ENCODE assay signal across 1 cellular context in genomic region chr20:33388268-33388667, GRCh38.
A peak's percentile ranks its signal among the peaks of the same experiment; 100 is the strongest.
TF ChIP-seq lines count a peak whose summit lies in the region.

No MANE protein-coding gene starts in this region.

TF ChIP-seq in K562, 482 proteins besides CTCF, POLR2A, EP300 and RAD21:
- TF ChIP-seq HOMEZ (CRISPR knock-in tag; IDR thresholded peaks at IDR 0.05) (no peak), PCBP2 (IDR thresholded peaks at IDR 0.05; ENCODE audit: low read depth, low read length, poor library complexity, severe bottlenecking) (peak; percentile 69), HNRNPK (IDR thresholded peaks at IDR 0.05; ENCODE audit: low read depth, low read length, poor library complexity, severe bottlenecking) (peak; percentile 76), NR3C1 (CRISPR knock-in tag; IDR thresholded peaks at IDR 0.05) (no peak), ZNF146 (CRISPR knock-in tag; IDR thresholded peaks at IDR 0.05; ENCODE audit: unreplicated experiment) (no peak), ZNF407 (IDR thresholded peaks at IDR 0.05; ENCODE audit: low read depth) (no peak)
